Comparison of ENCODE assay signal across 19 cellular contexts in the genomic region with DNA sequence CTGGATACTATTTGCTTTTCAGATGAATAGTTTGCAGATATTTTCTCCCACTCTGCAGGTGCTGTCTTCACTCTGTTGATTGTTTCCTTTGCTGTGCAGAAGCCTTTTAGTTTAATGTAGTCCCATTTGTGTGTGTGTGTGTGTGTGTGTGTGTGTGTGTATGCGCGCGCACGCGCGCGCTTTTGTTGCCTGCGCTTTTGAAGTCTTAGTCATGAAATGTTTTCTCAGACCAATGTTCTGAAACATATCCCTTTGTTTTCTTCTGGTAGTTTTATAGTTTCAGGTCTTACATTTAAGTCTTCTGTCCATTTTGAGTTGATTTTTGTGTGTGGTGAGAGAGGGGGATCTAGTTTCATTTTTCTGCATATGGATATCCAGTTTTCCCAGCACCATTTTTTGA.
A peak's percentile ranks its signal among the peaks of the same experiment; 100 is the strongest.
DNase-seq lines count a peak whose midpoint lies in the region; ATAC-seq and TF ChIP-seq lines count a peak whose summit lies in the region.
"Had no signal": no experiment of that assay in that cellular context is flagged by ENCODE, and none has a peak within 500 bp of the region (broad histone marks: within the 10 kb centered on the region; RNA-seq: fewer than 3 reads in every experiment).

No MANE protein-coding gene starts in this region.

- H3K4me3 Mint-ChIP-seq in IgD-negative memory B cell (peak overlapping the region in 1 of 4 donors; percentile 59), endodermal cell (no peak overlapping the region)
- H3K4me3 Mint-ChIP-seq: GM23338, H9 had no signal

- H3K27me3 ChIP-seq in endodermal cell (ENCODE audit: control insufficient read depth, insufficient read depth, low read length, poor library complexity, severe bottlenecking) = no peaks in the 10 kb centered on the region

- peaks cover 24% of the 10 kb centered on the region for H3K9me3 ChIP-seq in endodermal cell (ENCODE audit: control insufficient read depth, low read length)

- H3K36me3 Mint-ChIP-seq in IgD-negative memory B cell (peaks cover 27% of the 10 kb centered on the region), endodermal cell (ENCODE audit: low read depth) (peaks cover 19% of the 10 kb centered on the region)

- H3K27ac Mint-ChIP-seq in IgD-negative memory B cell (peak overlapping the region in 2 of 3 donors; percentile 22 to 24), endodermal cell (peak overlapping the region; percentile 28)
- H3K27ac Mint-ChIP-seq: CD4-positive, alpha-beta memory T cell; GM23338; H9 had no signal

- peak; percentile 14 for DNase-seq in NCI-H146 (lab: John Stamatoyannopoulos, UW)
- DNase-seq in NCI-H146 treated with DMSO at 0.1 percent for 48 hours (lab: John Stamatoyannopoulos, UW; ENCODE audit: unreplicated experiment) = no peak
- DNase-seq in endodermal cell = no peak
- no peak for DNase-seq in Right ventricle myocardium superior
- DNase-seq: 8988T; ACHN; C1 segment of cervical spinal cord; CD4-positive, alpha-beta memory T cell; COR-L47; DMS153; DMS79 treated with DMSO at 0.1 percent for 48 hours; GF-D8; H9 had no signal

- TF ChIP-seq CTCF in endodermal cell (conservative IDR thresholded peaks at IDR 0.05) = no peak

- 97% methylated on average over 8 of the region's 8 CpGs; no CpG with 5 or more reads in 1 of the 2 experiments for WGBS in endodermal cell (ENCODE audit: insufficient coverage in 1 of 2, insufficient read length in 1 of 2), 2 experiments

- no peaks in the 10 kb centered on the region for H3K4me1 ChIP-seq in endodermal cell (ENCODE audit: control insufficient read depth, insufficient read depth, low read length)

- H3K36me3 ChIP-seq in endodermal cell (ENCODE audit: control insufficient read depth, insufficient read depth, low read length) = no peaks in the 10 kb centered on the region

- H3K4me1 Mint-ChIP-seq in IgD-negative memory B cell (peaks cover 8 to 11% (median 10%) of the 10 kb centered on the region in 3 donors), endodermal cell (peaks cover 23% of the 10 kb centered on the region)

- no peak overlapping the region for H3K9ac ChIP-seq in endodermal cell (ENCODE audit: extremely low read depth, low read length, poor library complexity, severe bottlenecking)

- ATAC-seq in GM18868 (IDR thresholded peaks at IDR 0.05; ENCODE audit: unreplicated experiment) (no peak), Right ventricle myocardium superior (ENCODE audit: poor library complexity) (no peak), GM19328 (IDR thresholded peaks at IDR 0.05; ENCODE audit: unreplicated experiment) (no peak)
- ATAC-seq: A549, GM23338, HCT116 had no signal

- H3K9me3 Mint-ChIP-seq in IgD-negative memory B cell = peaks cover 9 to 33% (median 18%) of the 10 kb centered on the region in 3 donors
- peaks cover 23% of the 10 kb centered on the region for H3K9me3 Mint-ChIP-seq in endodermal cell

- H3K27ac ChIP-seq in endodermal cell (ENCODE audit: low read depth, low read length) = no peak overlapping the region
- H3K27ac ChIP-seq: A549 had no signal

- H3K27me3 Mint-ChIP-seq in IgD-negative memory B cell (no peaks in the 10 kb centered on the region), endodermal cell (ENCODE audit: insufficient read depth) (no peaks in the 10 kb centered on the region)
- H3K27me3 Mint-ChIP-seq: CD4-positive, alpha-beta memory T cell had no signal

- no peak overlapping the region for H3K4me3 ChIP-seq in endodermal cell (ENCODE audit: low read length)
- H3K4me3 ChIP-seq: A549, GM23338 had no signal

- intact Hi-C loops in Right ventricle myocardium superior (cut with DNase I) = no loop called here
